ENCODE assay signal across 36 cellular contexts in genomic region chr21:37416914-37417313, GRCh38.
"Had no signal": no experiment of that assay in that cellular context is flagged by ENCODE, and none has a peak within 500 bp of the region (broad histone marks: within the 10 kb centered on the region; RNA-seq: fewer than 3 reads in every experiment).

No MANE protein-coding gene starts in this region.

- H3K27me3 ChIP-seq: ascending aorta, cardiac muscle cell had no signal

- H3K4me3 ChIP-seq: ascending aorta, cardiac muscle cell had no signal

- H3K9me3 ChIP-seq: ascending aorta had no signal

- FAIRE-seq: bronchial epithelial cell, TTC549 had no signal

- H3K4me3 Mint-ChIP-seq: activated B cell treated with CpG ODN at 0.5 μM for 24 hours; activated CD4-positive, alpha-beta memory T cell treated with anti-CD3 and anti-CD28 coated beads, Interleukin-2, amount 10 ng/mL, durations not matched to agents 7 days and 5 days; activated CD4-positive, alpha-beta T cell treated with anti-CD3 and anti-CD28 coated beads, Interleukin-2, amount 10 ng/mL, durations not matched to agents 24 days and 14 days; activated CD8-positive, alpha-beta memory T cell treated with anti-CD3 and anti-CD28 coated beads, Interleukin-2, amount 10 ng/mL, durations not matched to agents 7 days and 5 days; activated CD8-positive, alpha-beta T cell treated with anti-CD3 and anti-CD28 coated beads, Interleukin-2, amount 10 ng/mL, durations not matched to agents 7 days and 5 days; activated naive CD4-positive, alpha-beta T cell treated with anti-CD3 and anti-CD28 coated beads, Interleukin-2, amount 10 ng/mL, durations not matched to agents 7 days and 5 days; activated naive CD4-positive, alpha-beta T cell treated with anti-CD3 and anti-CD28 coated beads, Interleukin-2, amount 50 U/mL, for 24 hours; activated naive CD8-positive, alpha-beta T cell; activated naive CD8-positive, alpha-beta T cell treated with anti-CD3 and anti-CD28 coated beads, Interleukin-2, amount 10 ng/mL, durations not matched to agents 7 days and 5 days; activated naive CD8-positive, alpha-beta T cell treated with anti-CD3 and anti-CD28 coated beads, Interleukin-2, amount 50 U/mL, for 24 hours; activated T-cell treated with anti-CD3 and anti-CD28 coated beads, Interleukin-2, amount 50 U/mL, for 24 hours; brain; T-helper 1 cell treated with Interleukin-12 subunit alpha and Interleukin-12 subunit beta and Interleukin-4 antibody, amounts not matched to agents 30 μg/mL and 1 μg/mL, for 36 hours; T-helper 2 cell treated with Interferon-gamma antibody and Interleukin-4, amounts not matched to agents 5 μg/mL and 100 μg/mL, for 36 hours had no signal

- DNase-seq: activated B cell treated with CpG ODN at 0.5 μM for 24 hours; activated CD4-positive, alpha-beta memory T cell treated with anti-CD3 and anti-CD28 coated beads, Interleukin-2, amount 10 ng/mL, durations not matched to agents 7 days and 5 days; activated CD4-positive, alpha-beta T cell treated with anti-CD3 and anti-CD28 coated beads for 4 hours; activated CD4-positive, alpha-beta T cell treated with anti-CD3 and anti-CD28 coated beads, Interleukin-2, amount 10 ng/mL, durations not matched to agents 24 days and 14 days; activated CD4-positive, alpha-beta T cell treated with anti-CD3 and anti-CD28 coated beads, Interleukin-2, amount 50 U/mL, for 1 hour; activated CD4-positive, alpha-beta T cell treated with anti-CD3 and anti-CD28 coated beads, Interleukin-2, amount 50 U/mL, for 4 hours; activated CD4-positive, CD25-positive, alpha-beta regulatory T cell treated with anti-CD3 and anti-CD28 coated beads, Interleukin-2, amount 50 U/mL, for 72 hours; activated CD8-positive, alpha-beta memory T cell treated with anti-CD3 and anti-CD28 coated beads for 24 hours; activated CD8-positive, alpha-beta memory T cell treated with anti-CD3 and anti-CD28 coated beads, Interleukin-2, amount 10 ng/mL, durations not matched to agents 7 days and 5 days; activated CD8-positive, alpha-beta memory T cell treated with anti-CD3 and anti-CD28 coated beads, Interleukin-2, amount 50 U/mL, for 48 hours; activated CD8-positive, alpha-beta T cell treated with anti-CD3 and anti-CD28 coated beads, Interleukin-2, amount 10 ng/mL, durations not matched to agents 7 days and 5 days; activated effector memory CD4-positive, alpha-beta T cell treated with Interleukin-2 at 50 U/mL for 16 hours; activated gamma-delta T cell; activated naive CD4-positive, alpha-beta T cell treated with anti-CD3 and anti-CD28 coated beads, Interleukin-2, amount 10 ng/mL, durations not matched to agents 7 days and 5 days; activated naive CD4-positive, alpha-beta T cell treated with Interleukin-2 at 50 U/mL for 16 hours; activated naive CD8-positive, alpha-beta T cell treated with anti-CD3 and anti-CD28 coated beads, Interleukin-2, amount 10 ng/mL, durations not matched to agents 7 days and 5 days; activated naive CD8-positive, alpha-beta T cell treated with anti-CD3 and anti-CD28 coated beads, Interleukin-2, amount 50 U/mL, for 24 hours; activated T-cell treated with anti-CD3 and anti-CD28 coated beads, Interleukin-2, amount 50 U/mL, for 24 hours; activated T-cell treated with anti-CD3 and anti-CD28 coated beads, Interleukin-2, amount 50 U/mL, for 48 hours; amygdala; anterior cingulate cortex; central memory CD4-positive, alpha-beta T cell; T-helper 1 cell; T-helper 2 cell; T-helper 9 cell had no signal

- H3K27ac Mint-ChIP-seq: activated B cell treated with CpG ODN at 0.5 μM for 24 hours; activated CD4-positive, alpha-beta memory T cell treated with anti-CD3 and anti-CD28 coated beads, Interleukin-2, amount 10 ng/mL, durations not matched to agents 7 days and 5 days; activated CD4-positive, alpha-beta T cell treated with anti-CD3 and anti-CD28 coated beads, Interleukin-2, amount 10 ng/mL, durations not matched to agents 24 days and 14 days; activated CD8-positive, alpha-beta memory T cell treated with anti-CD3 and anti-CD28 coated beads, Interleukin-2, amount 10 ng/mL, durations not matched to agents 7 days and 5 days; activated naive CD4-positive, alpha-beta T cell treated with anti-CD3 and anti-CD28 coated beads, Interleukin-2, amount 10 ng/mL, durations not matched to agents 7 days and 5 days; activated naive CD8-positive, alpha-beta T cell treated with anti-CD3 and anti-CD28 coated beads, Interleukin-2, amount 10 ng/mL, durations not matched to agents 7 days and 5 days; activated T-helper 2 cell treated with anti-CD3 and anti-CD28 coated beads, Interferon-gamma antibody, Interleukin-2, Interleukin-4, amounts not matched to agents 10 μg/mL and 5 μg/mL and 100 μg/mL, durations not matched to agents 14 hours and 24 hours and 36 hours; T-helper 1 cell treated with Interleukin-12 subunit alpha and Interleukin-12 subunit beta and Interleukin-4 antibody, amounts not matched to agents 30 μg/mL and 1 μg/mL, for 36 hours had no signal

- ATAC-seq: activated CD8-positive, alpha-beta memory T cell treated with anti-CD3 and anti-CD28 coated beads, Interleukin-2, amount 10 ng/mL, durations not matched to agents 7 days and 5 days; activated CD8-positive, alpha-beta T cell treated with anti-CD3 and anti-CD28 coated beads, Interleukin-2, amount 10 ng/mL, durations not matched to agents 7 days and 5 days; activated naive CD8-positive, alpha-beta T cell treated with anti-CD3 and anti-CD28 coated beads, Interleukin-2, amount 50 U/mL, for 24 hours had no signal

- H3K9me3 Mint-ChIP-seq: activated B cell treated with CpG ODN at 0.5 μM for 24 hours; activated CD4-positive, alpha-beta memory T cell treated with anti-CD3 and anti-CD28 coated beads, Interleukin-2, amount 10 ng/mL, durations not matched to agents 7 days and 5 days; activated CD4-positive, alpha-beta T cell treated with anti-CD3 and anti-CD28 coated beads, Interleukin-2, amount 10 ng/mL, durations not matched to agents 24 days and 14 days; activated naive CD4-positive, alpha-beta T cell treated with anti-CD3 and anti-CD28 coated beads, Interleukin-2, amount 10 ng/mL, durations not matched to agents 7 days and 5 days; activated naive CD4-positive, alpha-beta T cell treated with anti-CD3 and anti-CD28 coated beads, Interleukin-2, amount 50 U/mL, for 24 hours; activated naive CD8-positive, alpha-beta T cell treated with anti-CD3 and anti-CD28 coated beads, Interleukin-2, amount 10 ng/mL, durations not matched to agents 7 days and 5 days; activated naive CD8-positive, alpha-beta T cell treated with anti-CD3 and anti-CD28 coated beads, Interleukin-2, amount 50 U/mL, for 24 hours; activated T-cell treated with anti-CD3 and anti-CD28 coated beads, Interleukin-2, amount 50 U/mL, for 24 hours; activated T-helper 2 cell treated with anti-CD3 and anti-CD28 coated beads, Interferon-gamma antibody, Interleukin-2, Interleukin-4, amounts not matched to agents 10 μg/mL and 5 μg/mL and 100 μg/mL, durations not matched to agents 14 hours and 24 hours and 36 hours; brain; T-helper 1 cell treated with Interleukin-12 subunit alpha and Interleukin-12 subunit beta and Interleukin-4 antibody, amounts not matched to agents 30 μg/mL and 1 μg/mL, for 36 hours; T-helper 2 cell treated with Interferon-gamma antibody and Interleukin-4, amounts not matched to agents 5 μg/mL and 100 μg/mL, for 36 hours had no signal

- H3K27me3 Mint-ChIP-seq: activated B cell treated with CpG ODN at 0.5 μM for 24 hours; activated CD4-positive, alpha-beta memory T cell treated with anti-CD3 and anti-CD28 coated beads, Interleukin-2, amount 10 ng/mL, durations not matched to agents 7 days and 5 days; activated CD4-positive, alpha-beta T cell treated with anti-CD3 and anti-CD28 coated beads, Interleukin-2, amount 10 ng/mL, durations not matched to agents 24 days and 14 days; activated CD8-positive, alpha-beta memory T cell treated with anti-CD3 and anti-CD28 coated beads, Interleukin-2, amount 10 ng/mL, durations not matched to agents 7 days and 5 days; activated naive CD4-positive, alpha-beta T cell treated with anti-CD3 and anti-CD28 coated beads, Interleukin-2, amount 10 ng/mL, durations not matched to agents 7 days and 5 days; activated naive CD4-positive, alpha-beta T cell treated with anti-CD3 and anti-CD28 coated beads, Interleukin-2, amount 50 U/mL, for 24 hours; activated naive CD8-positive, alpha-beta T cell; activated naive CD8-positive, alpha-beta T cell treated with anti-CD3 and anti-CD28 coated beads, Interleukin-2, amount 10 ng/mL, durations not matched to agents 7 days and 5 days; activated naive CD8-positive, alpha-beta T cell treated with anti-CD3 and anti-CD28 coated beads, Interleukin-2, amount 50 U/mL, for 24 hours; activated T-cell treated with anti-CD3 and anti-CD28 coated beads, Interleukin-2, amount 50 U/mL, for 24 hours; brain had no signal

- H3K27ac ChIP-seq: ascending aorta, VCaP had no signal

- H3K36me3 ChIP-seq: ascending aorta, cardiac muscle cell had no signal
